In the genomic region with DNA sequence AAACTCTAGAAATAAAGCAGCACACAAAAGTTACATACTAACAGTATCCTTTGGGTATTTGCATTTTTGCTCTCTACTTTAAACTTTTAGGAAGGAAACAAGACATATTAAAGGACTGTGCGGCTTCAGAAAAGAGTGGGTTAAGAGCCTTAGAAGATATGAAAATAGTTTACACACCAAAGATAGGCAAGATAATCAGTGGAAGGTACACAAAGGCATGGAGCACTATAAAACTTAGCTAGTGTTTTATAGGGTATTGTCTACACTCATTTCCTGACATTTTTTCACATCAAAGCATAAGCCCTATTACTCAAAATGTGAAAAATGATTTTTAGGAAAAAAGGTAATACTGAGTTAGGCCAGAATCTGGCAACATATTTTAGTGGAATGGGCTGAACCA, we compare ENCODE assay signal across 37 cellular contexts.
"Had no signal": no experiment of that assay in that cellular context is flagged by ENCODE, and none has a peak within 500 bp of the region (broad histone marks: within the 10 kb centered on the region; RNA-seq: fewer than 3 reads in every experiment).

No MANE protein-coding gene starts in this region.

- H3K9me3 Mint-ChIP-seq: activated CD4-positive, alpha-beta memory T cell treated with anti-CD3 and anti-CD28 coated beads for 36 hours; activated CD4-positive, alpha-beta T cell treated with anti-CD3 and anti-CD28 coated beads, Interleukin-2, amount 10 ng/mL, durations not matched to agents 7 days and 5 days; activated CD8-positive, alpha-beta T cell treated with anti-CD3 and anti-CD28 coated beads for 36 hours; activated naive CD4-positive, alpha-beta T cell treated with anti-CD3 and anti-CD28 coated beads, Interleukin-2, amount 10 ng/mL, durations not matched to agents 7 days and 5 days; activated naive CD4-positive, alpha-beta T cell treated with anti-CD3 and anti-CD28 coated beads, Interleukin-2, amount 50 U/mL, for 24 hours; activated naive CD8-positive, alpha-beta T cell treated with anti-CD3 and anti-CD28 coated beads, Interleukin-2, amount 10 ng/mL, durations not matched to agents 7 days and 5 days; activated naive CD8-positive, alpha-beta T cell treated with anti-CD3 and anti-CD28 coated beads, Interleukin-2, amount 50 U/mL, for 24 hours; activated T-cell treated with anti-CD3 and anti-CD28 coated beads, Interleukin-2, amount 50 U/mL, for 4 hours; activated T-cell treated with anti-CD3 and anti-CD28 coated beads, Interleukin-2, amount 50 U/mL, for 72 hours; activated T-helper 1 cell treated with anti-CD3 and anti-CD28 coated beads, Interleukin-12 subunit alpha, Interleukin-12 subunit beta, Interleukin-2, Interleukin-4 antibody, amounts not matched to agents 30 ng/mL and 10 ng/mL and 1 ng/mL, durations not matched to agents 14 hours and 24 hours and 36 hours; activated T-helper 17 cell treated with anti-CD3 and anti-CD28 coated beads, Interleukin-2, amount 50 U/mL, for 72 hours; T-helper 1 cell treated with Interleukin-12 subunit alpha and Interleukin-12 subunit beta and Interleukin-4 antibody, amounts not matched to agents 30 μg/mL and 1 μg/mL, for 36 hours; T-helper 2 cell treated with Interferon-gamma antibody and Interleukin-4, amounts not matched to agents 5 μg/mL and 100 μg/mL, for 36 hours had no signal

- H3K4me1 ChIP-seq: ascending aorta, breast epithelium had no signal

- H3K27me3 Mint-ChIP-seq: activated CD4-positive, alpha-beta memory T cell treated with anti-CD3 and anti-CD28 coated beads for 36 hours; activated CD4-positive, alpha-beta T cell treated with anti-CD3 and anti-CD28 coated beads for 36 hours; activated CD4-positive, alpha-beta T cell treated with anti-CD3 and anti-CD28 coated beads, Interleukin-2, amount 10 ng/mL, durations not matched to agents 7 days and 5 days; activated CD8-positive, alpha-beta T cell treated with anti-CD3 and anti-CD28 coated beads for 36 hours; activated naive CD4-positive, alpha-beta T cell treated with anti-CD3 and anti-CD28 coated beads, Interleukin-2, amount 10 ng/mL, durations not matched to agents 7 days and 5 days; activated naive CD4-positive, alpha-beta T cell treated with anti-CD3 and anti-CD28 coated beads, Interleukin-2, amount 50 U/mL, for 24 hours; activated naive CD8-positive, alpha-beta T cell; activated naive CD8-positive, alpha-beta T cell treated with anti-CD3 and anti-CD28 coated beads, Interleukin-2, amount 10 ng/mL, durations not matched to agents 7 days and 5 days; activated naive CD8-positive, alpha-beta T cell treated with anti-CD3 and anti-CD28 coated beads, Interleukin-2, amount 50 U/mL, for 24 hours; activated T-helper 17 cell treated with anti-CD3 and anti-CD28 coated beads, Interleukin-2, amount 50 U/mL, for 72 hours had no signal

- DNase-seq: activated CD4-positive, alpha-beta memory T cell treated with anti-CD3 and anti-CD28 coated beads for 36 hours; activated CD4-positive, alpha-beta T cell treated with anti-CD3 and anti-CD28 coated beads for 1 hour; activated CD4-positive, alpha-beta T cell treated with anti-CD3 and anti-CD28 coated beads for 36 hours; activated CD4-positive, alpha-beta T cell treated with anti-CD3 and anti-CD28 coated beads for 48 hours; activated CD4-positive, alpha-beta T cell treated with anti-CD3 and anti-CD28 coated beads, Interleukin-2, amount 10 ng/mL, durations not matched to agents 7 days and 5 days; activated CD4-positive, CD25-positive, alpha-beta regulatory T cell; activated CD8-positive, alpha-beta memory T cell treated with anti-CD3 and anti-CD28 coated beads, Interleukin-2, amount 50 U/mL, for 4 hours; activated CD8-positive, alpha-beta T cell treated with anti-CD3 and anti-CD28 coated beads for 36 hours; activated effector memory CD4-positive, alpha-beta T cell treated with Interleukin-2 at 50 U/mL for 16 hours; activated gamma-delta T cell; activated naive CD4-positive, alpha-beta T cell treated with anti-CD3 and anti-CD28 coated beads, Interleukin-2, amount 10 ng/mL, durations not matched to agents 7 days and 5 days; activated naive CD4-positive, alpha-beta T cell treated with Interleukin-2 at 50 U/mL for 16 hours; activated naive CD8-positive, alpha-beta T cell treated with anti-CD3 and anti-CD28 coated beads, Interleukin-2, amount 10 ng/mL, durations not matched to agents 7 days and 5 days; activated naive CD8-positive, alpha-beta T cell treated with anti-CD3 and anti-CD28 coated beads, Interleukin-2, amount 50 U/mL, for 24 hours; activated T-cell treated with anti-CD3 and anti-CD28 coated beads for 4 hours; activated T-cell treated with anti-CD3 and anti-CD28 coated beads, Interleukin-2, amount 50 U/mL, for 1 hour; activated T-cell treated with anti-CD3 and anti-CD28 coated beads, Interleukin-2, amount 50 U/mL, for 4 hours; activated T-cell treated with anti-CD3 and anti-CD28 coated beads, Interleukin-2, amount 50 U/mL, for 72 hours; amygdala; anterior cingulate cortex; brain microvascular endothelial cell; central memory CD4-positive, alpha-beta T cell; T-helper 1 cell; T-helper 2 cell; T-helper 9 cell; WERI-Rb-1 had no signal

- H3K27ac Mint-ChIP-seq: activated CD4-positive, alpha-beta memory T cell treated with anti-CD3 and anti-CD28 coated beads for 36 hours; activated CD4-positive, alpha-beta T cell treated with anti-CD3 and anti-CD28 coated beads for 36 hours; activated CD4-positive, alpha-beta T cell treated with anti-CD3 and anti-CD28 coated beads, Interleukin-2, amount 10 ng/mL, durations not matched to agents 7 days and 5 days; activated CD8-positive, alpha-beta T cell treated with anti-CD3 and anti-CD28 coated beads for 36 hours; activated naive CD4-positive, alpha-beta T cell treated with anti-CD3 and anti-CD28 coated beads, Interleukin-2, amount 10 ng/mL, durations not matched to agents 7 days and 5 days; activated naive CD4-positive, alpha-beta T cell treated with anti-CD3 and anti-CD28 coated beads, Interleukin-2, amount 50 U/mL, for 24 hours; activated naive CD8-positive, alpha-beta T cell; activated naive CD8-positive, alpha-beta T cell treated with anti-CD3 and anti-CD28 coated beads, Interleukin-2, amount 10 ng/mL, durations not matched to agents 7 days and 5 days; activated naive CD8-positive, alpha-beta T cell treated with anti-CD3 and anti-CD28 coated beads, Interleukin-2, amount 50 U/mL, for 24 hours; activated T-cell treated with anti-CD3 and anti-CD28 coated beads, Interleukin-2, amount 50 U/mL, for 72 hours; activated T-helper 1 cell treated with anti-CD3 and anti-CD28 coated beads, Interleukin-12 subunit alpha, Interleukin-12 subunit beta, Interleukin-2, Interleukin-4 antibody, amounts not matched to agents 30 ng/mL and 10 ng/mL and 1 ng/mL, durations not matched to agents 14 hours and 24 hours and 36 hours; activated T-helper 17 cell treated with anti-CD3 and anti-CD28 coated beads, Interleukin-2, amount 50 U/mL, for 72 hours; T-helper 1 cell treated with Interleukin-12 subunit alpha and Interleukin-12 subunit beta and Interleukin-4 antibody, amounts not matched to agents 30 μg/mL and 1 μg/mL, for 36 hours; T-helper 2 cell treated with Interferon-gamma antibody and Interleukin-4, amounts not matched to agents 5 μg/mL and 100 μg/mL, for 36 hours; WTC11 had no signal

- H3K27ac ChIP-seq: ascending aorta, brain microvascular endothelial cell, breast epithelium, WERI-Rb-1 had no signal

- H3K4me1 Mint-ChIP-seq: activated CD4-positive, alpha-beta T cell treated with anti-CD3 and anti-CD28 coated beads for 36 hours; activated CD4-positive, alpha-beta T cell treated with anti-CD3 and anti-CD28 coated beads, Interleukin-2, amount 10 ng/mL, durations not matched to agents 7 days and 5 days; activated naive CD4-positive, alpha-beta T cell treated with anti-CD3 and anti-CD28 coated beads, Interleukin-2, amount 10 ng/mL, durations not matched to agents 7 days and 5 days; activated naive CD4-positive, alpha-beta T cell treated with anti-CD3 and anti-CD28 coated beads, Interleukin-2, amount 50 U/mL, for 24 hours; activated naive CD8-positive, alpha-beta T cell treated with anti-CD3 and anti-CD28 coated beads, Interleukin-2, amount 10 ng/mL, durations not matched to agents 7 days and 5 days; activated naive CD8-positive, alpha-beta T cell treated with anti-CD3 and anti-CD28 coated beads, Interleukin-2, amount 50 U/mL, for 24 hours had no signal

- H3K4me3 Mint-ChIP-seq: activated CD4-positive, alpha-beta memory T cell treated with anti-CD3 and anti-CD28 coated beads for 36 hours; activated CD4-positive, alpha-beta T cell treated with anti-CD3 and anti-CD28 coated beads for 36 hours; activated CD4-positive, alpha-beta T cell treated with anti-CD3 and anti-CD28 coated beads, Interleukin-2, amount 10 ng/mL, durations not matched to agents 7 days and 5 days; activated CD8-positive, alpha-beta T cell treated with anti-CD3 and anti-CD28 coated beads for 36 hours; activated naive CD4-positive, alpha-beta T cell treated with anti-CD3 and anti-CD28 coated beads, Interleukin-2, amount 10 ng/mL, durations not matched to agents 7 days and 5 days; activated naive CD4-positive, alpha-beta T cell treated with anti-CD3 and anti-CD28 coated beads, Interleukin-2, amount 50 U/mL, for 24 hours; activated naive CD8-positive, alpha-beta T cell; activated naive CD8-positive, alpha-beta T cell treated with anti-CD3 and anti-CD28 coated beads, Interleukin-2, amount 10 ng/mL, durations not matched to agents 7 days and 5 days; activated naive CD8-positive, alpha-beta T cell treated with anti-CD3 and anti-CD28 coated beads, Interleukin-2, amount 50 U/mL, for 24 hours; activated T-cell treated with anti-CD3 and anti-CD28 coated beads, Interleukin-2, amount 50 U/mL, for 4 hours; activated T-cell treated with anti-CD3 and anti-CD28 coated beads, Interleukin-2, amount 50 U/mL, for 72 hours; activated T-helper 1 cell treated with anti-CD3 and anti-CD28 coated beads, Interleukin-12 subunit alpha, Interleukin-12 subunit beta, Interleukin-2, Interleukin-4 antibody, amounts not matched to agents 30 ng/mL and 10 ng/mL and 1 ng/mL, durations not matched to agents 14 hours and 24 hours and 36 hours; activated T-helper 17 cell treated with anti-CD3 and anti-CD28 coated beads, Interleukin-2, amount 50 U/mL, for 72 hours; T-helper 1 cell treated with Interleukin-12 subunit alpha and Interleukin-12 subunit beta and Interleukin-4 antibody, amounts not matched to agents 30 μg/mL and 1 μg/mL, for 36 hours; T-helper 2 cell treated with Interferon-gamma antibody and Interleukin-4, amounts not matched to agents 5 μg/mL and 100 μg/mL, for 36 hours; WTC11 had no signal

- H3K27me3 ChIP-seq: ascending aorta, brain microvascular endothelial cell, breast epithelium had no signal

- H3K36me3 ChIP-seq: breast epithelium had no signal

- H3K4me3 ChIP-seq: ascending aorta, breast epithelium had no signal

- ATAC-seq: activated CD4-positive, alpha-beta T cell treated with anti-CD3 and anti-CD28 coated beads for 36 hours; activated CD4-positive, CD25-positive, alpha-beta regulatory T cell treated with anti-CD3 and anti-CD28 coated beads, Interleukin-2, amount 50 U/mL, for 24 hours; activated CD8-positive, alpha-beta T cell treated with anti-CD3 and anti-CD28 coated beads for 36 hours; activated naive CD8-positive, alpha-beta T cell treated with anti-CD3 and anti-CD28 coated beads, Interleukin-2, amount 50 U/mL, for 24 hours; activated T-cell treated with anti-CD3 and anti-CD28 coated beads, Interleukin-2, amount 50 U/mL, for 4 hours; activated T-cell treated with anti-CD3 and anti-CD28 coated beads, Interleukin-2, amount 50 U/mL, for 72 hours; activated T-helper 17 cell treated with anti-CD3 and anti-CD28 coated beads, Interleukin-2, amount 50 U/mL, for 72 hours; WTC11 had no signal

- FAIRE-seq: TTC549 had no signal

- H3K9me3 ChIP-seq: ascending aorta, breast epithelium had no signal
